In genomic region chr13:59112375-59112774, GRCh38 we compare ENCODE assay signal across 1 cellular context.
TF ChIP-seq lines count a peak whose summit lies in the region.

No MANE protein-coding gene starts in this region.

TF ChIP-seq in H1, 55 proteins besides CTCF, POLR2A, EP300 and RAD21 (continued from another document):
- TF ChIP-seq BRCA1 (IDR thresholded peaks at IDR 0.05; ENCODE audit: low read depth, low read length) = no peak
TF ChIP-seq in H1: peak in this region for 0.
